In the genomic region with DNA sequence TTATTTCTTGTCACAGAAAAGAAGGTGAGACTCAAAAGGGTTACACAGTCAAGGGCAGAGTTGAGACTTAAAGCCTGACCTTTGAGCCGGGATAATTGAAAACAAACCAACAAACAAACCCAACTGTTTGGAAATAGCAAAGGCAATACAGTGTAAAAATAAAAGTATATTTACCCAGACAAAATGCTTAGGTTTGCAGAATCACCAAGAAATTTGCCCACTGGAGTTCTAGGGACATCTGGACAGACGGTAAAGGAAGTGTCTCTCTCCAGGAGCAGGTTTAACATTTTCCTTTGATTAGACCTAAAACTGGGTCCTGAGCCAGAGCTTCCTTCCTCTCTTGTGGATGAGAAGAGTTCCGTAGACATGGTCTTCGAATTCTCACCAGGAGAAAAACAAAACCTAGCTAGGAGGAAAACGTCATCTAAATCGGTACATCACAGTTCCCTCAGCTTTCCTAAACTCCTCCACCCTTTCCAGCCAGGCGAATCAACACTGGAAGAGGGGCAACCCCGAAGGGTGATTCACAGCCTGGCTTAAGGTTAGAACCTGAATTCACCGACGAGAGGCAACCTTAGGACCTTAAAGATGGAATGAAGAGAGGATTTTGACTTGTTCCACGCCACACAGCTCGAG, we compare ENCODE assay signal across 8 cellular contexts. TPM values are rescaled to one million over a fixed set of nuclear protein-coding genes. Genes with fewer than 3 reads are reported as not detected.
DNase-seq lines count a peak whose midpoint lies in the region; ATAC-seq, FAIRE-seq and TF ChIP-seq lines count a peak whose summit lies in the region.

No MANE protein-coding gene starts in this region.

- H3K4me2 ChIP-seq in fibroblast of lung (ENCODE audit: extremely low read depth, insufficient read depth, low read length) = peak overlapping the region; percentile 98

- peak; percentile 50 for FAIRE-seq in GM12892 (lab: Jason Lieb, UNC)

- 2 to 5% methylated on average over 12 of the region's 12 CpGs for WGBS in sigmoid colon, 2 donors

- ATAC-seq in HG03565 (IDR thresholded peaks at IDR 0.05; ENCODE audit: unreplicated experiment) (no peak), HG03442 (IDR thresholded peaks at IDR 0.05; ENCODE audit: unreplicated experiment) (no peak)

- H3K4me1 ChIP-seq in fibroblast of lung (ENCODE audit: control insufficient read depth, extremely low read depth, insufficient read depth, low read length) (peaks cover 3% of the 10 kb centered on the region), sigmoid colon (peaks cover 0 to 13% (median 12%) of the 10 kb centered on the region in 4 donors)

- peaks cover 8% of the 10 kb centered on the region for H3K79me2 ChIP-seq in fibroblast of lung (ENCODE audit: control insufficient read depth, insufficient read depth, low read length)

- H3K27me3 ChIP-seq in fibroblast of lung (ENCODE audit: control insufficient read depth, insufficient read depth, low read length) (no peaks in the 10 kb centered on the region), sigmoid colon (no peaks in the 10 kb centered on the region)

- TF ChIP-seq CTCF in RWPE1 (conservative IDR thresholded peaks at IDR 0.05; ENCODE audit: low read depth) (no peak), fibroblast of lung (conservative IDR thresholded peaks at IDR 0.05 in 1 of 2, IDR thresholded peaks at IDR 0.05 in 1 of 2; ENCODE audit: low read depth in 1 of 2, low read length in 2 of 2) (no peak), sigmoid colon (IDR thresholded peaks at IDR 0.05) (no peak)

- H3K9ac ChIP-seq in fibroblast of lung (ENCODE audit: insufficient read depth, low read length) = peak overlapping the region; percentile 55

- H3K4me3 ChIP-seq in fibroblast of lung (replicated peaks in 1 of 4; ENCODE audit: control extremely low read depth in 1 of 4, insufficient read depth in 1 of 4, low read depth in 3 of 4, low read length in 4 of 4) (peak overlapping the region; percentile 69 to 86 (median 76)), sigmoid colon (peak overlapping the region in 3 of 4 donors; percentile 33 to 49 (median 46))

- H3K36me3 ChIP-seq in fibroblast of lung (ENCODE audit: control insufficient read depth, insufficient read depth, low read length) = no peaks in the 10 kb centered on the region
- H3K36me3 ChIP-seq in sigmoid colon = no peaks in the 10 kb centered on the region

- H3K9me3 ChIP-seq in fibroblast of lung (ENCODE audit: control insufficient read depth, insufficient read depth, low read depth, low read length) (no peaks in the 10 kb centered on the region), sigmoid colon (no peaks in the 10 kb centered on the region)

- CTCF ChIA-PET in RWPE1 (lab: Yijun Ruan, JAX) = interaction anchor here (0.5 to 2.6 kb wide), 7 partner anchors 13 to 111 kb away, joined by 3 to 22 read pairs (median 4); a partner anchor contains a TSS

- intact Hi-C loops in sigmoid colon (cut with DNase I) = loop anchor here (5.0 to 10.0 kb wide), 2 partner anchors 154 to 424 kb away; a partner anchor contains a TSS

- DNase-seq in GM12892 (ENCODE audit: insufficient read length) (no peak), RWPE1 (ENCODE audit: low spot score) (peak; percentile 52), fibroblast of lung (ENCODE audit: low read depth in 2 of 2) (no peak), sigmoid colon (no peak), OCI-M2 (lab: John Stamatoyannopoulos, UW; ENCODE audit: unreplicated experiment) (no peak)
- no peak for DNase-seq in activated CD4-positive, alpha-beta T cell treated with anti-CD3 and anti-CD28 coated beads for 4 hours

- no peak for TF ChIP-seq POLR2A in GM12892 (IDR thresholded peaks at IDR 0.05; ENCODE audit: low read depth, low read length)
- TF ChIP-seq POLR2A in sigmoid colon (IDR thresholded peaks at IDR 0.05) = no peak

- no peak for TF ChIP-seq EP300 in sigmoid colon (IDR thresholded peaks at IDR 0.05)

- peak overlapping the region; percentile 93 for H2AFZ ChIP-seq in fibroblast of lung (ENCODE audit: low read length)

- H4K20me1 ChIP-seq in fibroblast of lung (ENCODE audit: control insufficient read depth, extremely low read depth, insufficient read depth, low read length) = no peaks in the 10 kb centered on the region

- POLR2A ChIA-PET in RWPE1 (lab: Yijun Ruan, JAX; ENCODE audit: low non-redundant PET) = interaction anchor here (1.2 kb wide), 1 partner anchor 10 kb away, joined by 6 read pairs; no protein-coding TSS in a partner anchor

- H3K27ac ChIP-seq in RWPE1 (peak overlapping the region; percentile 90), fibroblast of lung (ENCODE audit: insufficient read depth, low read length) (peak overlapping the region; percentile 53), sigmoid colon (no peak overlapping the region)

RNA-seq across cellular contexts. Expression of a gene that starts 0.7 kb away (rescaled TPM):
- polyA plus RNA-seq in GM12892 (2012; ENCODE audit: missing spikeins) = 6.6 TPM
- total RNA-seq in fibroblast of lung (0.26 and 3.0 TPM in 2 replicates), sigmoid colon (under 1 TPM in 1 of 4 donors, not detected in 3; 0.27 TPM)
- polyA plus RNA-seq in fibroblast of lung (2.4 and 9.9 TPM in 2 replicates), sigmoid colon (1 to 10 TPM in 2 of 3 donors, under 1 TPM in 1; 0.60 to 5.9 (median 2.8) TPM)
- 1.5 and 6.2 TPM in 2 replicates for polyA plus RNA-seq in fibroblast of lung (2012)
- polyA minus RNA-seq in fibroblast of lung (ENCODE audit: low replicate concordance) = 3.0 TPM in 1 of 2 replicates, not detected in the other

RNA-seq across cellular contexts. Expression of a gene that starts 7.1 kb away (rescaled TPM):
- 14.6 TPM for polyA plus RNA-seq in GM12892 (2012; ENCODE audit: missing spikeins)
- total RNA-seq in fibroblast of lung (36.0 and 44.9 TPM in 2 replicates), sigmoid colon (10 to 100 TPM; 26.8 to 28.5 (median 27.7) TPM)
- polyA plus RNA-seq in fibroblast of lung (30.3 and 33.8 TPM in 2 replicates), sigmoid colon (10 to 100 TPM in 2 of 3 donors, 1 to 10 TPM in 1; 6.0 to 12.8 (median 10.6) TPM)
- 18.8 and 23.0 TPM in 2 replicates for polyA plus RNA-seq in fibroblast of lung (2012)
- 41.8 and 61.1 TPM in 2 replicates for polyA minus RNA-seq in fibroblast of lung (ENCODE audit: low replicate concordance)

RNA-seq across cellular contexts. Expression of a gene that starts 21.6 kb away (rescaled TPM):
- polyA plus RNA-seq in GM12892 (2012; ENCODE audit: missing spikeins) = 24.1 TPM
- total RNA-seq in fibroblast of lung (39.8 and 49.4 TPM in 2 replicates), sigmoid colon (10 to 100 TPM; 54.8 to 69.6 (median 55.8) TPM)
- polyA plus RNA-seq in fibroblast of lung (23.6 and 25.7 TPM in 2 replicates), sigmoid colon (10 to 100 TPM; 16.2 to 32.2 (median 17.8) TPM)
- polyA plus RNA-seq in fibroblast of lung (2012) = 20.6 and 22.3 TPM in 2 replicates
- polyA minus RNA-seq in fibroblast of lung (ENCODE audit: low replicate concordance) = 24.1 and 25.7 TPM in 2 replicates

RNA-seq across cellular contexts. Expression of a gene that starts 56.5 kb away (rescaled TPM):
- polyA plus RNA-seq in GM12892 (2012; ENCODE audit: missing spikeins) = 0.13 TPM
- total RNA-seq in fibroblast of lung (not detected in 2 replicates), sigmoid colon (1 to 10 TPM in 2 of 4 donors, under 1 TPM in 2; 0.49 to 3.9 (median 1.3) TPM)
- polyA plus RNA-seq in fibroblast of lung (not detected in 2 replicates), sigmoid colon (under 1 TPM in 2 of 3 donors, not detected in 1; 0.69 to 0.73 TPM)
- polyA plus RNA-seq in fibroblast of lung (2012) = not detected in 2 replicates
- polyA minus RNA-seq in fibroblast of lung (ENCODE audit: low replicate concordance) = not detected in 2 replicates

Comparison
In these comparisons a context has a peak if more than half of its experiments do, and no peak if none do; other contexts are left out.
1. H3K27ac ChIP-seq: peak in RWPE1 (single experiment) and fibroblast of lung (single experiment); none in sigmoid colon (0 of 4).